Comparison of ENCODE assay signal across 8 cellular contexts in the genomic region with DNA sequence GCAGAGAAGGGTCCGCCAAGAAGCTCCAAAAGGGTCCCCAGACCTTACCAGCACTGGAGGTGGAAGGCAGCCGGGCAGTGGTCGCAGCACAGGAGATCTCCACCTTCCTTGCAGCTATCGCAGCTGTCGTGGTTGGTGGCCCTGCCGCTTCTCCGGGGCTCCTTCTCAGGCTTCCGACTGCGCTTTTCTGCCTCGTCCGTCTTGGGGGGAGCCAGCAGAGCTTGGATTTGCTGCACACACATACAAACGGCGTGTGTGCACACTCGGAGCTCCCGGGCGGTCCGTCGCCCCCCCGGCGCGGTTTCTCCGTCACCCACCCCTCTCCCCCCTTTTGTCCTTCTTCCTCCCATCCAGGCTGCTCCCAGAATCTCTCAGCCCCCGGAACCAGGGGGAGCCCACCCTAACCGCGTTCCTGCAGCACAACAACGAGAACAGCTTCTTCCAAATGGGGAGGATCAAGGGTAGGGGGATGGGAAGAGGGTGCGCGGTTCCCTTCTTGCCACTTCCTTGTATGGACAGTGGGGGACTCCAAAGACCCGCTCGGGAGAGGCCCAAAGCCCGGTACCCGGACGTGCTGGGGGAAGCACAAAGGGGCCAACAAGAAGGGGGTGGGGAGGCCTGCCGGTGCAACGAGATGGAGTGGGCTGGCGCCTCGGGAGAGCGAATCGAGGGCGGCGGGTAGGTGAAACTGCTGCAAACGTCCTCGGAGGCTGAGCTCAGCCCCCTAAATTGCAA. TPM values are rescaled to one million over a fixed set of nuclear protein-coding genes. Genes with fewer than 3 reads are reported as not detected.
DNase-seq lines count a peak whose midpoint lies in the region; ATAC-seq, FAIRE-seq and TF ChIP-seq lines count a peak whose summit lies in the region.

No MANE protein-coding gene starts in this region.

- no peaks in the 10 kb centered on the region for H3K27me3 ChIP-seq in adrenal gland
- no peaks in the 10 kb centered on the region for H3K27me3 ChIP-seq in right atrium auricular region
- no peaks in the 10 kb centered on the region for H3K27me3 ChIP-seq in rectal smooth muscle tissue (ENCODE audit: control insufficient read depth, insufficient read depth, low read length)

- no peaks in the 10 kb centered on the region for H3K27me3 Mint-ChIP-seq in HFFc6 (ENCODE audit: insufficient read depth)

- H3K27ac Mint-ChIP-seq in HFFc6, result peak overlapping the region; percentile 96

- H3K4me1 ChIP-seq in adrenal gland (replicated peaks in 1 of 2) (peaks cover 10 to 46% of the 10 kb centered on the region in 2 donors), right atrium auricular region (peaks cover 0 to 53% of the 10 kb centered on the region in 2 donors), rectal smooth muscle tissue (ENCODE audit: control insufficient read depth, insufficient read depth, low read length) (peaks cover 26% of the 10 kb centered on the region)

- H3K9me3 Mint-ChIP-seq in HFFc6, result no peaks in the 10 kb centered on the region

- no peak; the same call in 1 of the 2 replicates for TF ChIP-seq CTCF in HFFc6 (IDR thresholded peaks at IDR 0.05)
- TF ChIP-seq CTCF in adrenal gland (IDR thresholded peaks at IDR 0.05), result no peak
- TF ChIP-seq CTCF in right atrium auricular region (IDR thresholded peaks at IDR 0.05), result no peak

- H3K4me1 Mint-ChIP-seq in HFFc6 (ENCODE audit: low read depth), result peaks cover 34% of the 10 kb centered on the region

- DNase-seq in Ammon's horn (ENCODE audit: low spot score) (peak; percentile 70), HFFc6 (peak; percentile 31), SKM-1 (lab: John Stamatoyannopoulos, UW; ENCODE audit: unreplicated experiment) (peak; percentile 26), adrenal gland (peak; percentile 47 to 81 (median 68)), right atrium auricular region (ENCODE audit: low spot score) (no peak), H54 (ENCODE audit: insufficient read length, low spot score) (no peak)

- H3K4me3 ChIP-seq in adrenal gland, result peak overlapping the region; percentile 38 to 90 (median 66)
- peak overlapping the region; percentile 93 to 98 for H3K4me3 ChIP-seq in right atrium auricular region
- H3K4me3 ChIP-seq in rectal smooth muscle tissue (ENCODE audit: low read length), result peak overlapping the region; percentile 95

- peaks cover 18% of the 10 kb centered on the region for H3K36me3 Mint-ChIP-seq in HFFc6 (ENCODE audit: low read depth)

- 0 to 1% (median 0%) methylated on average over 33 to 43 of the region's 43 CpGs for WGBS in adrenal gland, 4 donors

- H3K4me3 Mint-ChIP-seq in HFFc6, result peak overlapping the region; percentile 99

- no peak for ATAC-seq in GM18511 (IDR thresholded peaks at IDR 0.05; ENCODE audit: unreplicated experiment)

- FAIRE-seq in H54 (lab: Jason Lieb, UNC), result no peak

- TF ChIP-seq POLR2A in adrenal gland (IDR thresholded peaks at IDR 0.05), result no peak
- no peak for TF ChIP-seq POLR2A in H54 (IDR thresholded peaks at IDR 0.05; ENCODE audit: low read depth, low read length)

- H3K9ac ChIP-seq in rectal smooth muscle tissue (ENCODE audit: low read length), result peak overlapping the region; percentile 82

- H3K27ac ChIP-seq in adrenal gland (peak overlapping the region; percentile 70 to 98 (median 93)), right atrium auricular region (peak overlapping the region; percentile 91 to 95), rectal smooth muscle tissue (ENCODE audit: low read depth, low read length) (peak overlapping the region; percentile 91)

- no peaks in the 10 kb centered on the region for H3K9me3 ChIP-seq in adrenal gland (replicated peaks in 1 of 3)
- H3K9me3 ChIP-seq in right atrium auricular region, result no peaks in the 10 kb centered on the region

- intact Hi-C loops in adrenal gland (cut with DNase I), result no loop called here

- H3K36me3 ChIP-seq in adrenal gland (replicated peaks in 1 of 2) (no peaks in the 10 kb centered on the region), right atrium auricular region (no peaks in the 10 kb centered on the region), rectal smooth muscle tissue (ENCODE audit: control insufficient read depth, insufficient read depth, low read length) (no peaks in the 10 kb centered on the region)

RNA-seq across cellular contexts. Expression of a gene that starts 1.1 kb away (rescaled TPM):
- 10 to 100 TPM; 26.4 to 33.6 (median 29.8) TPM for total RNA-seq in HFFc6 (2021; fragmentation: NEBNext Ultra II Directional; extraction: Animal tissue kit (Norgen Biotek cat#: 25700))
- total RNA-seq in adrenal gland, result 10 to 100 TPM; 19.6 to 47.9 (median 35.0) TPM
- polyA plus RNA-seq in adrenal gland, result 10 to 100 TPM; 16.2 to 22.7 (median 18.7) TPM
- total RNA-seq in right atrium auricular region, result 10 to 100 TPM; 19.6 to 35.7 TPM

RNA-seq across cellular contexts. Expression of a gene that starts 47.3 kb away (rescaled TPM):
- 1 to 10 TPM; 1.5 to 3.0 (median 2.2) TPM for total RNA-seq in HFFc6 (2021; fragmentation: NEBNext Ultra II Directional; extraction: Animal tissue kit (Norgen Biotek cat#: 25700))
- total RNA-seq in adrenal gland (10 to 100 TPM in 7 of 8 donors, 1 to 10 TPM in 1; 4.4 to 23.5 (median 14.7) TPM), right atrium auricular region (1 to 10 TPM; 2.5 to 3.9 TPM)
- 10 to 100 TPM in 2 of 3 donors, 1 to 10 TPM in 1; 8.9 to 15.4 (median 10.5) TPM for polyA plus RNA-seq in adrenal gland

RNA-seq across cellular contexts. Expression of a gene that starts 52.7 kb away (rescaled TPM):
- 10 to 100 TPM; 46.7 to 85.7 (median 77.9) TPM for total RNA-seq in HFFc6 (2021; fragmentation: NEBNext Ultra II Directional; extraction: Animal tissue kit (Norgen Biotek cat#: 25700))
- total RNA-seq in adrenal gland, result 100 to 1,000 TPM in 2 of 8 donors, 10 to 100 TPM in 6; 48.4 to 193 (median 86.5) TPM
- polyA plus RNA-seq in adrenal gland, result 10 to 100 TPM; 36.8 to 43.3 (median 43.1) TPM
- 10 to 100 TPM; 52.8 to 57.7 TPM for total RNA-seq in right atrium auricular region

RNA-seq across cellular contexts. Expression of a gene that starts 55.6 kb away (rescaled TPM):
- total RNA-seq in HFFc6 (2021; fragmentation: NEBNext Ultra II Directional; extraction: Animal tissue kit (Norgen Biotek cat#: 25700)), result not detected
- total RNA-seq in adrenal gland, result 1 to 10 TPM in 1 of 8 donors, under 1 TPM in 1, not detected in 6; 0.14 to 1.0 TPM
- polyA plus RNA-seq in adrenal gland, result under 1 TPM; 0.18 to 0.88 (median 0.47) TPM
- under 1 TPM in 1 of 2 donors, not detected in 1; 0.35 TPM for total RNA-seq in right atrium auricular region

Comparison
In these comparisons a context has a peak if more than half of its experiments do, and no peak if none do; other contexts are left out.
1. DNase-seq: peak in Ammon's horn (single experiment), HFFc6 (single experiment), SKM-1 (single experiment) and adrenal gland (7 of 7); none in right atrium auricular region (single experiment) and H54 (single experiment).
2. Peak in every context shown above with its lines, with median percentiles within 50 percentile points of each other: H3K27ac ChIP-seq and H3K4me3 ChIP-seq.